In genomic region chr13:109150691-109151090, GRCh38 we compare ENCODE assay signal across 19 cellular contexts.
"Had no signal": no experiment of that assay in that cellular context is flagged by ENCODE, and none has a peak within 500 bp of the region (broad histone marks: within the 10 kb centered on the region; RNA-seq: fewer than 3 reads in every experiment).

No MANE protein-coding gene starts in this region.

- H3K9me3 Mint-ChIP-seq: dendritic cell treated with granulocyte-macrophage colony-stimulating factor and Interleukin-4, amounts not matched to agents 40 ng/mL and 50 ng/mL, for 4 days; naive thymus-derived CD8-positive, alpha-beta T cell had no signal

- H3K27me3 Mint-ChIP-seq: effector memory CD8-positive, alpha-beta T cell had no signal

- H3K4me1 Mint-ChIP-seq: naive thymus-derived CD8-positive, alpha-beta T cell had no signal

- H3K27ac Mint-ChIP-seq: dendritic cell treated with granulocyte-macrophage colony-stimulating factor and Interleukin-4, amounts not matched to agents 40 ng/mL and 50 ng/mL, for 4 days; effector memory CD8-positive, alpha-beta T cell; naive thymus-derived CD8-positive, alpha-beta T cell had no signal

- H3K36me3 Mint-ChIP-seq: naive thymus-derived CD8-positive, alpha-beta T cell had no signal

- H3K27me3 ChIP-seq: heart left ventricle, right atrium auricular region, sigmoid colon, stomach had no signal

- H3K4me3 ChIP-seq: heart left ventricle, mucosa of descending colon, right atrium auricular region, sigmoid colon, skin epidermis, stomach, thoracic aorta, transverse colon had no signal

- H3K4me3 Mint-ChIP-seq: dendritic cell treated with granulocyte-macrophage colony-stimulating factor and Interleukin-4, amounts not matched to agents 40 ng/mL and 50 ng/mL, for 4 days; effector memory CD8-positive, alpha-beta T cell; naive thymus-derived CD8-positive, alpha-beta T cell had no signal

- H3K4me1 ChIP-seq: right atrium auricular region, transverse colon had no signal

- ATAC-seq: effector memory CD8-positive, alpha-beta T cell; heart left ventricle; mucosa of descending colon; naive thymus-derived CD8-positive, alpha-beta T cell had no signal

- DNase-seq: effector memory CD8-positive, alpha-beta T cell; foreskin melanocyte; heart left ventricle; hippocampal formation; kidney glomerular epithelial cell; mucosa of descending colon; naive thymus-derived CD8-positive, alpha-beta T cell; posterior cingulate gyrus; sigmoid colon; stimulated activated CD4-positive, alpha-beta T cell treated with anti-CD3 and anti-CD28 coated beads, Interleukin-2, amount 100 ng/mL, for 24 hours; stimulated activated naive CD4-positive, alpha-beta T cell; stomach; substantia nigra; transverse colon had no signal

- H3K27ac ChIP-seq: heart left ventricle, right atrium auricular region, stomach, thoracic aorta, transverse colon had no signal

- FAIRE-seq: colon had no signal

- H3K9me3 ChIP-seq: heart left ventricle, mucosa of descending colon, right atrium auricular region, sigmoid colon, stomach, thoracic aorta, transverse colon had no signal

- H3K36me3 ChIP-seq: heart left ventricle, right atrium auricular region, sigmoid colon, stomach, thoracic aorta, transverse colon had no signal
